Comparison of ENCODE assay signal across 16 cellular contexts in genomic region chr1:8711161-8711560, GRCh38.
DNase-seq lines count a peak whose midpoint lies in the region; ATAC-seq and TF ChIP-seq lines count a peak whose summit lies in the region.
"Had no signal": no experiment of that assay in that cellular context is flagged by ENCODE, and none has a peak within 500 bp of the region (broad histone marks: within the 10 kb centered on the region; RNA-seq: fewer than 3 reads in every experiment).

No MANE protein-coding gene starts in this region.

- no peaks in the 10 kb centered on the region for H3K36me3 Mint-ChIP-seq in osteocyte (ENCODE audit: unreplicated experiment)

- H3K4me1 ChIP-seq in GM23248 (ENCODE audit: insufficient read depth) = peaks cover 29% of the 10 kb centered on the region
- H3K4me1 ChIP-seq in PC-3 (ENCODE audit: insufficient read depth, low read length) = peaks cover 27% of the 10 kb centered on the region
- peaks cover 9% of the 10 kb centered on the region for H3K4me1 ChIP-seq in prostate gland (replicated peaks)

- no peaks in the 10 kb centered on the region for H3K27me3 Mint-ChIP-seq in osteocyte (ENCODE audit: unreplicated experiment)

- DNase-seq in GM23248 (peak; percentile 28), PC-3 (no peak), epithelial cell of prostate (ENCODE audit: low read depth, low spot score) (no peak), osteocyte (ENCODE audit: extremely low spot score, unreplicated experiment) (no peak), NCI-H345 (lab: John Stamatoyannopoulos, UW) (no peak), prostate gland (ENCODE audit: low spot score) (no peak)
- DNase-seq in effector CD8-positive, alpha-beta T cell (lab: John Stamatoyannopoulos, UW) = no peak
- DNase-seq in activated T-cell treated with anti-CD3 and anti-CD28 coated beads, Interleukin-2, amount 50 U/mL, for 48 hours = no peak
- DNase-seq: activated naive CD4-positive, alpha-beta T cell treated with Interleukin-2 at 50 U/mL for 16 hours; COR-L47; foreskin melanocyte; kidney; naive thymus-derived CD8-positive, alpha-beta T cell; SW 1271 had no signal

- POLR2A ChIA-PET in PC-3 (lab: Charles Lee; ENCODE audit: unreplicated experiment) = no interaction called here

- no peaks in the 10 kb centered on the region for H3K9me2 ChIP-seq in GM23248 (ENCODE audit: insufficient read depth)
- H3K9me2 ChIP-seq in PC-3 (replicated peaks; ENCODE audit: low read length) = no peaks in the 10 kb centered on the region

- ATAC-seq in PC-3 = no peak
- ATAC-seq: naive thymus-derived CD8-positive, alpha-beta T cell had no signal

- H3K4me1 Mint-ChIP-seq in osteocyte (ENCODE audit: unreplicated experiment) = peaks cover 58% of the 10 kb centered on the region

- no peaks in the 10 kb centered on the region for H4K20me1 ChIP-seq in GM23248 (ENCODE audit: insufficient read depth)
- H4K20me1 ChIP-seq in PC-3 (ENCODE audit: low read length) = no peaks in the 10 kb centered on the region

- H3K27ac ChIP-seq in GM23248 = peak overlapping the region; percentile 95
- H3K27ac ChIP-seq in PC-3 (ENCODE audit: low read length) = peak overlapping the region; percentile 81
- peak overlapping the region; percentile 88 for H3K27ac ChIP-seq in epithelial cell of prostate
- H3K27ac ChIP-seq in prostate gland = no peak overlapping the region

- CTCF ChIA-PET in PC-3 (lab: Charles Lee) = no interaction called here

- no peaks in the 10 kb centered on the region for H3K9me3 Mint-ChIP-seq in osteocyte (ENCODE audit: unreplicated experiment)

- peak overlapping the region; percentile 93 for H3K27ac Mint-ChIP-seq in osteocyte (ENCODE audit: unreplicated experiment)

- H3K4me3 Mint-ChIP-seq in osteocyte (ENCODE audit: unreplicated experiment) = peak overlapping the region; percentile 50

- in situ Hi-C loops in GM23248 (cut with MboI) = no loop called here

- H3K9me3 ChIP-seq in GM23248 (ENCODE audit: low read depth) (no peaks in the 10 kb centered on the region), PC-3 (ENCODE audit: low read length) (no peaks in the 10 kb centered on the region), prostate gland (no peaks in the 10 kb centered on the region)
- H3K9me3 ChIP-seq: thoracic aorta had no signal

- no peak overlapping the region for H3K4me3 ChIP-seq in GM23248
- no peak overlapping the region for H3K4me3 ChIP-seq in PC-3 (ENCODE audit: low read length)
- H3K4me3 ChIP-seq in prostate gland = no peak overlapping the region
- H3K4me3 ChIP-seq: skin epidermis had no signal

- TF ChIP-seq POLR2A in prostate gland (IDR thresholded peaks at IDR 0.05) = no peak

- WGBS in GM23248 (ENCODE audit: low coverage in 1 of 2, low lambda C conversion rate in 2 of 2, missing lambda C conversion rate in 2 of 2), 2 experiments = 66 to 76% methylated on average over 5 of the region's 5 CpGs
- WGBS in prostate gland = 80% methylated on average over 5 of the region's 5 CpGs

- H3K4me2 ChIP-seq in GM23248 (ENCODE audit: unreplicated experiment) = no peak overlapping the region
- H3K4me2 ChIP-seq in PC-3 (ENCODE audit: low read length) = peak overlapping the region; percentile 66

- H3K9ac ChIP-seq in GM23248 (peak overlapping the region; percentile 82; the same call in 1 of the 2 replicates), PC-3 (ENCODE audit: low read length) (peak overlapping the region; percentile 59)

- intact Hi-C loops in PC-3 (cut with micrococcal nuclease) = no loop called here
- intact Hi-C loops in prostate gland (cut with DNase I) = no loop called here

- H3K79me2 ChIP-seq in GM23248 (ENCODE audit: insufficient read depth) = peaks cover 37% of the 10 kb centered on the region
- peaks cover 22% of the 10 kb centered on the region for H3K79me2 ChIP-seq in PC-3 (ENCODE audit: low read length)

- H2AFZ ChIP-seq in GM23248 (no peak overlapping the region), PC-3 (ENCODE audit: low read length) (no peak overlapping the region)

- TF ChIP-seq CTCF in PC-3 (conservative IDR thresholded peaks at IDR 0.05; ENCODE audit: low read depth, low read length) (no peak), osteocyte (IDR thresholded peaks at IDR 0.05) (no peak), prostate gland (IDR thresholded peaks at IDR 0.05) (no peak)

- H3F3A ChIP-seq in GM23248 (ENCODE audit: insufficient read depth) (peaks cover 20% of the 10 kb centered on the region), PC-3 (ENCODE audit: low read length, unreplicated experiment) (peaks cover 11% of the 10 kb centered on the region)

- H3K27me3 ChIP-seq in GM23248 (replicated peaks; ENCODE audit: insufficient read depth) (no peaks in the 10 kb centered on the region), PC-3 (ENCODE audit: low read length) (no peaks in the 10 kb centered on the region), prostate gland (replicated peaks; ENCODE audit: insufficient read depth) (no peaks in the 10 kb centered on the region)

- BruUV-seq in PC-3 (replicated peaks; lab: Mats Ljungman, UMichigan) = no TSS peak

- H3K36me3 ChIP-seq in GM23248 (ENCODE audit: low read depth) = no peaks in the 10 kb centered on the region
- no peaks in the 10 kb centered on the region for H3K36me3 ChIP-seq in PC-3 (ENCODE audit: low read depth, low read length)
- H3K36me3 ChIP-seq in prostate gland = no peaks in the 10 kb centered on the region
- H3K36me3 ChIP-seq: thoracic aorta had no signal

Comparison
In these comparisons a context has a peak if more than half of its experiments do, and no peak if none do; other contexts are left out.
1. H3K27ac ChIP-seq: peak in GM23248 (single experiment), PC-3 (single experiment) and epithelial cell of prostate (single experiment); none in prostate gland (0 of 2).